Comparison of ENCODE assay signal across 17 cellular contexts in genomic region chr7:77074786-77075396, GRCh38. TPM values are rescaled to one million over a fixed set of nuclear protein-coding genes. Genes with fewer than 3 reads are reported as not detected.
"Had no signal": no experiment of that assay in that cellular context is flagged by ENCODE, and none has a peak within 500 bp of the region (broad histone marks: within the 10 kb centered on the region; RNA-seq: fewer than 3 reads in every experiment).

No MANE protein-coding gene starts in this region.

RNA-seq across cellular contexts. Expression of gene SPDYE18, which starts 12.5 kb away (rescaled TPM):
- total RNA-seq: esophagus squamous epithelium, skeletal muscle tissue, WTC11 had no signal

RNA-seq across cellular contexts. Expression of gene SPDYE17, which starts 42.7 kb away (rescaled TPM):
- total RNA-seq: activated CD4-positive, alpha-beta memory T cell treated with anti-CD3 and anti-CD28 coated beads, Interleukin-2, amount 10 ng/mL, durations not matched to agents 7 days and 5 days; activated CD4-positive, alpha-beta T cell treated with anti-CD3 and anti-CD28 coated beads, Interleukin-2, amount 10 ng/mL, durations not matched to agents 7 days and 5 days; activated naive CD8-positive, alpha-beta T cell treated with anti-CD3 and anti-CD28 coated beads, Interleukin-2, amount 10 ng/mL, durations not matched to agents 7 days and 5 days; body of pancreas; chondrocyte; endodermal cell; esophagus squamous epithelium; kidney epithelial cell; lower leg skin; mesothelial cell of epicardium; osteocyte; posterior vena cava; skeletal muscle tissue; testis; transverse colon; urinary bladder; WTC11 had no signal
- polyA plus RNA-seq: urinary bladder had no signal
